24 cellular contexts compared by ENCODE assay signal in the genomic region with DNA sequence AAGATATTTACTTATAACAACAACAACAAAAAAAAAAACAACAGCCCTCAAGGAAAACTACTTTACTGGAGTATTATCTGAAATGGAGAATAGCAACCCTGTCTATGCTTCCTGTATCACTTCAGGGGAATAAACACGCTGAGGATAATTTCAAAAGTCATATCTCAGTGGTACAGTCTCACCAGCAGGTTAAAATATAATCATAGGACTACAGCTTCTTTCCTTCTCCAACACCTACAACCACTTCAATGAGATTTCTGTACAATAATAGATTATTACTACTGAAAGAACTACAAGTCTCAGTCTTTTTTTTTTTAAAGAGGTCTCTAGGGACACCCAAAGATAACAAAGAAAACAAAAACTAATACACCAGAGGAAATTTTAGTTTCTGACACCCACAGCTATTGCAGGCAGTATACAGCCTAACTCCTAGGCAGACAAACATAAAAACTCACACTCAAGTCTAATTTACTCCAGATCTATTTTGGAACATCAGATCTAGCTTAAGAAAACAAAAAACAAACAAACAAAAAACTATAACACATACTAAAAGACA.
"Had no signal": no experiment of that assay in that cellular context is flagged by ENCODE, and none has a peak within 500 bp of the region (broad histone marks: within the 10 kb centered on the region; RNA-seq: fewer than 3 reads in every experiment).

No MANE protein-coding gene starts in this region.

- H3K27ac Mint-ChIP-seq: T-helper 17 cell had no signal

- H3K27ac ChIP-seq: RWPE1 had no signal

- H3K4me3 Mint-ChIP-seq: T-helper 17 cell had no signal

- ATAC-seq: HepG2, Panc1, PC-3, T-helper 17 cell had no signal

- H3K9me2 ChIP-seq: SK-N-SH had no signal

- DNase-seq: IMR-90; Kasumi-1; KG1; MM.1S; NCI-H1092 treated with DMSO at 0.1 percent for 48 hours; NCI-H1436; NCI-H187; NCI-H2029; NCI-H2107; NCI-H2171 treated with DMSO at 0.1 percent for 48 hours; NCI-H345; NCI-H446 treated with DMSO at 0.1 percent for 48 hours; NCI-H510A treated with DMSO at 0.1 percent for 48 hours; NCI-H526; NCI-H774; NK-92 treated with Interleukin-12 subunit alpha and Interleukin-12 subunit beta, amount 100 ng/mL, for 24 hours; PC-3; SHP77; SK-N-SH; T-helper 1 cell; T-helper 17 cell had no signal

- H3K27me3 Mint-ChIP-seq: T-helper 17 cell had no signal

- H3K4me1 Mint-ChIP-seq: T-helper 17 cell had no signal

- H3K9ac ChIP-seq: SK-N-SH had no signal

- H3K4me2 ChIP-seq: SK-N-SH had no signal

- H3K9me3 ChIP-seq: SK-N-SH had no signal
